Comparison of ENCODE assay signal across 9 cellular contexts in genomic region chr19:49492573-49493411, GRCh38. TPM values are rescaled to one million over a fixed set of nuclear protein-coding genes. Genes with fewer than 3 reads are reported as not detected.
A peak's percentile ranks its signal among the peaks of the same experiment; 100 is the strongest.
DNase-seq lines count a peak whose midpoint lies in the region; ATAC-seq and TF ChIP-seq lines count a peak whose summit lies in the region.
"Had no signal": no experiment of that assay in that cellular context is flagged by ENCODE, and none has a peak within 500 bp of the region (broad histone marks: within the 10 kb centered on the region; RNA-seq: fewer than 3 reads in every experiment).

No MANE protein-coding gene starts in this region.

- 70% methylated on average over 12 of the region's 12 CpGs for WGBS in suprapubic skin

- H3K4me1 Mint-ChIP-seq in HFFc6 (ENCODE audit: low read depth) (peaks cover 18% of the 10 kb centered on the region), T-helper 17 cell (peaks cover 48% of the 10 kb centered on the region)

- ATAC-seq in T-helper 17 cell = no peak

- H3K36me3 Mint-ChIP-seq in HFFc6 (ENCODE audit: low read depth) (peaks cover 60% of the 10 kb centered on the region), T-helper 17 cell (ENCODE audit: low read depth) (peaks cover 8% of the 10 kb centered on the region)

- peaks cover 44% of the 10 kb centered on the region for H3K36me3 ChIP-seq in suprapubic skin

- peak overlapping the region; percentile 78 for H3K27ac Mint-ChIP-seq in HFFc6
- H3K27ac Mint-ChIP-seq in T-helper 17 cell = peak overlapping the region; percentile 98

- no peaks in the 10 kb centered on the region for H3K27me3 ChIP-seq in suprapubic skin

- TF ChIP-seq EP300 in suprapubic skin (IDR thresholded peaks at IDR 0.05) = no peak

- H3K27me3 Mint-ChIP-seq in HFFc6 (ENCODE audit: insufficient read depth) = peaks cover 51% of the 10 kb centered on the region
- H3K27me3 Mint-ChIP-seq in T-helper 17 cell = no peaks in the 10 kb centered on the region

- peak overlapping the region; percentile 32; the same call in 1 of the 2 replicates for H3K4me3 Mint-ChIP-seq in HFFc6
- peak overlapping the region; percentile 64 for H3K4me3 Mint-ChIP-seq in T-helper 17 cell

- TF ChIP-seq CTCF in HFFc6 (IDR thresholded peaks at IDR 0.05) (no peak), foreskin fibroblast (IDR thresholded peaks at IDR 0.05; ENCODE audit: low read depth, low read length) (no peak), coronary artery (IDR thresholded peaks at IDR 0.05) (no peak), suprapubic skin (IDR thresholded peaks at IDR 0.05) (no peak)

- in situ Hi-C loops in Caki2 (cut with HindIII; ENCODE audit: low pct_unique_long_range_greater_than_20kb, low sequenced_read_pairs) = no loop called here

- DNase-seq in Caki2 (ENCODE audit: low read depth) (peak; percentile 56), HFFc6 (no peak), T-helper 17 cell (no peak), foreskin fibroblast (peak; percentile 44 to 64), DMS153 (lab: John Stamatoyannopoulos, UW) (no peak), coronary artery (ENCODE audit: low spot score) (no peak), suprapubic skin (ENCODE audit: low spot score in 2 of 2) (no peak), superior temporal gyrus (ENCODE audit: extremely low spot score) (no peak)

- H3K4me1 ChIP-seq in suprapubic skin = peaks cover 43% of the 10 kb centered on the region

- TF ChIP-seq POLR2A in suprapubic skin (IDR thresholded peaks at IDR 0.05) = no peak

- peaks cover 28% of the 10 kb centered on the region for H3K9me3 Mint-ChIP-seq in HFFc6

- H3K27ac ChIP-seq in coronary artery = no peak overlapping the region
- no peak overlapping the region for H3K27ac ChIP-seq in suprapubic skin
- H3K27ac ChIP-seq: thoracic aorta had no signal

- H3K9me3 ChIP-seq in T-helper 17 cell (ENCODE audit: control insufficient read depth, low read length, poor library complexity, severe bottlenecking) (no peaks in the 10 kb centered on the region), suprapubic skin (no peaks in the 10 kb centered on the region)
- H3K9me3 ChIP-seq: thoracic aorta had no signal

- no peak overlapping the region for H3K4me3 ChIP-seq in foreskin fibroblast (ENCODE audit: low read depth in 1 of 2, low read length in 2 of 2)
- no peak overlapping the region for H3K4me3 ChIP-seq in coronary artery
- H3K4me3 ChIP-seq in suprapubic skin = no peak overlapping the region
- H3K4me3 ChIP-seq: thoracic aorta had no signal

RNA-seq across cellular contexts. Expression of gene RPS11, which starts 3.4 kb away (rescaled TPM):
- total RNA-seq in Caki2 (2014; rRNA removed; shearing (Covaris generic); ENCODE audit: low replicate concordance) = 2,936 and 3,126 TPM in 2 replicates
- total RNA-seq in HFFc6 (2021; fragmentation: NEBNext Ultra II Directional; extraction: Animal tissue kit (Norgen Biotek cat#: 25700)) = 1,000 to 10,000 TPM; 1,343 to 1,545 (median 1,429) TPM
- total RNA-seq in T-helper 17 cell (1,000 to 10,000 TPM; 2,538 to 2,634 TPM), suprapubic skin (1,000 to 10,000 TPM; 3,049 to 5,024 (median 4,623) TPM)

RNA-seq across cellular contexts. Expression of gene RPL13A, which starts 5.4 kb away (rescaled TPM):
- 2,724 and 3,070 TPM in 2 replicates for total RNA-seq in Caki2 (2014; rRNA removed; shearing (Covaris generic); ENCODE audit: low replicate concordance)
- total RNA-seq in HFFc6 (2021; fragmentation: NEBNext Ultra II Directional; extraction: Animal tissue kit (Norgen Biotek cat#: 25700)) = 1,000 to 10,000 TPM; 2,015 to 2,373 (median 2,179) TPM
- total RNA-seq in T-helper 17 cell (1,000 to 10,000 TPM; 5,253 to 5,291 TPM), suprapubic skin (1,000 to 10,000 TPM; 2,613 to 5,154 (median 4,451) TPM)

RNA-seq across cellular contexts. Expression of gene FLT3LG, which starts 18.8 kb away (rescaled TPM):
- 0.35 and 0.71 TPM in 2 replicates for total RNA-seq in Caki2 (2014; rRNA removed; shearing (Covaris generic); ENCODE audit: low replicate concordance)
- total RNA-seq in HFFc6 (2021; fragmentation: NEBNext Ultra II Directional; extraction: Animal tissue kit (Norgen Biotek cat#: 25700)) = 10 to 100 TPM in 2 of 6 experiments, 1 to 10 TPM in 4; 4.9 to 12.5 (median 9.4) TPM
- total RNA-seq in T-helper 17 cell = 100 to 1,000 TPM; 349 to 455 TPM
- total RNA-seq in suprapubic skin = 1 to 10 TPM; 1.2 to 4.9 (median 4.4) TPM

RNA-seq across cellular contexts. Expression of gene FCGRT, which starts 19.7 kb away (rescaled TPM):
- 75.4 and 121 TPM in 2 replicates for total RNA-seq in Caki2 (2014; rRNA removed; shearing (Covaris generic); ENCODE audit: low replicate concordance)
- 10 to 100 TPM; 33.2 to 39.3 (median 37.4) TPM for total RNA-seq in HFFc6 (2021; fragmentation: NEBNext Ultra II Directional; extraction: Animal tissue kit (Norgen Biotek cat#: 25700))
- total RNA-seq in T-helper 17 cell (10 to 100 TPM; 18.7 to 24.6 TPM), suprapubic skin (100 to 1,000 TPM in 3 of 4 donors, 10 to 100 TPM in 1; 96.2 to 136 (median 112) TPM)

RNA-seq across cellular contexts. Expression of gene RCN3, which starts 35.0 kb away (rescaled TPM):
- total RNA-seq in Caki2 (2014; rRNA removed; shearing (Covaris generic); ENCODE audit: low replicate concordance) = 0.27 and 0.52 TPM in 2 replicates
- total RNA-seq in HFFc6 (2021; fragmentation: NEBNext Ultra II Directional; extraction: Animal tissue kit (Norgen Biotek cat#: 25700)) = 100 to 1,000 TPM; 117 to 316 (median 287) TPM
- total RNA-seq in T-helper 17 cell (1 to 10 TPM in 1 of 2 donors, under 1 TPM in 1; 0.97 to 1.3 TPM), suprapubic skin (10 to 100 TPM in 2 of 4 donors, 1 to 10 TPM in 2; 4.9 to 18.8 (median 9.0) TPM)

Comparison
In these comparisons a context has a peak if more than half of its experiments do, and no peak if none do; other contexts are left out.
1. DNase-seq: peak in Caki2 (single experiment) and foreskin fibroblast (2 of 2); none in HFFc6 (single experiment), T-helper 17 cell (0 of 3), DMS153 (single experiment), coronary artery (single experiment), suprapubic skin (0 of 2) and superior temporal gyrus (single experiment).
2. RNA of gene FLT3LG, which starts 18.8 kb away (total RNA-seq): 349 to 455 TPM in T-helper 17 cell; 4.9 to 12.5 TPM in HFFc6, 1.2 to 4.9 TPM in suprapubic skin and 0.35 to 0.71 TPM in Caki2; every median in the first group is over 10 times any median in the second.